ENCODE assay signal across 8 cellular contexts in genomic region chr4:17385403-17385802, GRCh38.
DNase-seq lines count a peak whose midpoint lies in the region; ATAC-seq and TF ChIP-seq lines count a peak whose summit lies in the region.

No MANE protein-coding gene starts in this region.

- H3K4me2 ChIP-seq in MM.1S (ENCODE audit: low read depth, low read length) = peak overlapping the region; percentile 30; the same call in 1 of the 2 replicates

- H3K27ac ChIP-seq in MM.1S (ENCODE audit: low read length) (peak overlapping the region; percentile 2; the same call in 1 of the 2 replicates), thyroid gland (no peak overlapping the region)

- no peaks in the 10 kb centered on the region for H3F3A ChIP-seq in MM.1S (ENCODE audit: insufficient read depth, low read length)

- H3K9ac ChIP-seq in MM.1S (ENCODE audit: low read length) = no peak overlapping the region

- H2AFZ ChIP-seq in MM.1S (ENCODE audit: low read length) = peak overlapping the region; percentile 50

- H3K36me3 ChIP-seq in MM.1S (replicated peaks; ENCODE audit: insufficient read depth, low read length) = no peaks in the 10 kb centered on the region
- H3K36me3 ChIP-seq in thyroid gland = no peaks in the 10 kb centered on the region

- no peak for TF ChIP-seq POLR2A in thyroid gland (IDR thresholded peaks at IDR 0.05)

- peaks cover 13% of the 10 kb centered on the region for H3K4me1 ChIP-seq in MM.1S (ENCODE audit: low read length)
- peaks cover 6 to 7% of the 10 kb centered on the region in 2 donors for H3K4me1 ChIP-seq in thyroid gland

- intact Hi-C loops in thyroid gland (cut with DNase I) = no loop called here

- peak; percentile 3 for DNase-seq in NCI-H1105 treated with DMSO at 0.1 percent for 48 hours (lab: John Stamatoyannopoulos, UW)
- no peak for DNase-seq in NCI-H1105 (lab: John Stamatoyannopoulos, UW)
- DNase-seq in MM.1S = peak; percentile 87
- DNase-seq in epithelial cell of esophagus (ENCODE audit: low read depth) = peak; percentile 18
- peak; percentile 68 to 69 for DNase-seq in thyroid gland
- DNase-seq in AML-193 (lab: John Stamatoyannopoulos, UW) = no peak

- H3K27me3 ChIP-seq in MM.1S (replicated peaks; ENCODE audit: insufficient read depth, low read length) (no peaks in the 10 kb centered on the region), thyroid gland (no peaks in the 10 kb centered on the region)

- WGBS in thyroid gland, 2 donors = 3 to 15% methylated on average over 2 of the region's 2 CpGs

- no peaks in the 10 kb centered on the region for H3K79me2 ChIP-seq in MM.1S (ENCODE audit: low read length)

- no peaks in the 10 kb centered on the region for H3K9me2 ChIP-seq in MM.1S (replicated peaks; ENCODE audit: insufficient read depth, low read length)

- H3K9me3 ChIP-seq in MM.1S (replicated peaks; ENCODE audit: insufficient read depth, low read length) = no peaks in the 10 kb centered on the region
- no peaks in the 10 kb centered on the region for H3K9me3 ChIP-seq in thyroid gland

- TF ChIP-seq CTCF in MM.1S (IDR thresholded peaks at IDR 0.05; ENCODE audit: low read length) = no peak
- TF ChIP-seq CTCF in epithelial cell of esophagus (IDR thresholded peaks at IDR 0.05; ENCODE audit: insufficient read depth, low read depth, low read length, missing control alignments) = no peak
- no peak for TF ChIP-seq CTCF in thyroid gland (IDR thresholded peaks at IDR 0.05)

- no peaks in the 10 kb centered on the region for H4K20me1 ChIP-seq in MM.1S (ENCODE audit: insufficient read depth, low read length)

- H3K4me3 ChIP-seq in MM.1S (ENCODE audit: low read length) = no peak overlapping the region
- H3K4me3 ChIP-seq in epithelial cell of esophagus (ENCODE audit: low read length) = no peak overlapping the region
- no peak overlapping the region for H3K4me3 ChIP-seq in thyroid gland (replicated peaks in 1 of 3)

- ATAC-seq in GM21515 (IDR thresholded peaks at IDR 0.05; ENCODE audit: unreplicated experiment) (peak; percentile 52), GM18873 (IDR thresholded peaks at IDR 0.05; ENCODE audit: low FRiP score, unreplicated experiment) (no peak)

Comparison
In these comparisons a context has a peak if more than half of its experiments do, and no peak if none do; other contexts are left out.
1. DNase-seq: peak in NCI-H1105 treated with DMSO at 0.1 percent for 48 hours (single experiment), MM.1S (single experiment), epithelial cell of esophagus (single experiment) and thyroid gland (2 of 2); none in NCI-H1105 (single experiment) and AML-193 (0 of 2).